ENCODE assay signal across 12 cellular contexts in genomic region chr7:131521651-131522163, GRCh38. TPM values are rescaled to one million over a fixed set of nuclear protein-coding genes. Genes with fewer than 3 reads are reported as not detected.
A peak's percentile ranks its signal among the peaks of the same experiment; 100 is the strongest.
DNase-seq lines count a peak whose midpoint lies in the region; ATAC-seq, FAIRE-seq and TF ChIP-seq lines count a peak whose summit lies in the region.
"Had no signal": no experiment of that assay in that cellular context is flagged by ENCODE, and none has a peak within 500 bp of the region (broad histone marks: within the 10 kb centered on the region; RNA-seq: fewer than 3 reads in every experiment).

No MANE protein-coding gene starts in this region.

- H3K4me3 ChIP-seq in kidney (ENCODE audit: low read length in 2 of 2) (no peak overlapping the region), spleen (peak overlapping the region in 1 of 8 donors; percentile 52)

- H3K27me3 Mint-ChIP-seq in T-cell = peaks cover 0 to 3% of the 10 kb centered on the region in 2 donors

- 72 to 82% (median 75%) methylated on average over 7 of the region's 7 CpGs for WGBS in spleen, 5 donors

- H3K4me1 ChIP-seq in kidney (ENCODE audit: control insufficient read depth in 1 of 2, insufficient read depth in 1 of 2, low read depth in 1 of 2, low read length in 2 of 2) = peaks cover 0 to 6% of the 10 kb centered on the region in 2 donors
- H3K4me1 ChIP-seq in spleen = peaks cover 0 to 16% (median 4%) of the 10 kb centered on the region in 6 donors

- no peak for TF ChIP-seq POLR2A in spleen (IDR thresholded peaks at IDR 0.05)

- no peak overlapping the region for H3K27ac Mint-ChIP-seq in T-cell

- POLR2A ChIA-PET in T-cell (lab: Charles Lee) = interaction anchor here in 1 of 2 donors (0.6 kb wide), 1 partner anchor 196 kb away, joined by 7 read pairs; no protein-coding TSS in a partner anchor

- no peak overlapping the region for H3K9ac ChIP-seq in kidney (ENCODE audit: low read length in 2 of 2)

- DNase-seq in NCI-H1417 (lab: John Stamatoyannopoulos, UW) = peak in 2 of 3 experiments; percentile 13 to 26
- DNase-seq in NCI-H1417 treated with DMSO at 0.1 percent for 48 hours (lab: John Stamatoyannopoulos, UW) = no peak
- no peak for DNase-seq in T-cell
- peak; percentile 78 for DNase-seq in kidney
- DNase-seq in spleen = peak; percentile 69
- DNase-seq in cerebellum (ENCODE audit: low spot score) = no peak
- no peak for DNase-seq in stimulated activated naive CD8-positive, alpha-beta T cell treated with anti-CD3 and anti-CD28 coated beads, Interleukin-15, Interleukin-2, amounts not matched to agents 100 U/mL and 50 U/mL, for 24 hours
- DNase-seq: ACHN; activated naive CD4-positive, alpha-beta T cell treated with Interleukin-2 at 50 U/mL for 16 hours; head of caudate nucleus; stimulated activated CD4-positive, alpha-beta T cell treated with anti-CD3 and anti-CD28 coated beads, Interleukin-4, amount 100 ng/mL, for 24 hours had no signal

- no peak for TF ChIP-seq CTCF in kidney (IDR thresholded peaks at IDR 0.05; ENCODE audit: borderline replicate concordance, extremely low read depth, insufficient read depth)
- no peak for TF ChIP-seq CTCF in spleen (IDR thresholded peaks at IDR 0.05 in 8 of 11, conservative IDR thresholded peaks at IDR 0.05 in 3 of 11)

- no peak for ATAC-seq in T-cell (replicated peaks in 1 of 4)
- no peak for ATAC-seq in stimulated activated naive CD8-positive, alpha-beta T cell treated with anti-CD3 and anti-CD28 coated beads, Interleukin-15, Interleukin-2, amounts not matched to agents 100 U/mL and 50 U/mL, for 24 hours
- ATAC-seq in HG03025 (IDR thresholded peaks at IDR 0.05; ENCODE audit: low FRiP score, unreplicated experiment) = no peak

- CTCF ChIA-PET in T-cell (lab: Charles Lee) = interaction anchor here (0.5 to 2.2 kb wide), 5 partner anchors 9 to 1773 kb away, joined by 3 to 10 read pairs (median 3); no protein-coding TSS in a partner anchor

- intact Hi-C loops in kidney (cut with DNase I) = no loop called here
- intact Hi-C loops in spleen (cut with DNase I; ENCODE audit: low total_unique reads) = no loop called here

- H3K4me3 Mint-ChIP-seq in T-cell = peak overlapping the region in 2 of 3 donors; percentile 21 to 53

- peaks cover 10 to 16% (median 15%) of the 10 kb centered on the region in 3 donors for H3K4me1 Mint-ChIP-seq in T-cell

- H3K27me3 ChIP-seq in spleen (replicated peaks in 1 of 7) = no peaks in the 10 kb centered on the region

- H3K36me3 Mint-ChIP-seq in T-cell = no peaks in the 10 kb centered on the region

- FAIRE-seq in kidney (lab: Jason Lieb, UNC) = no peak

- H3K27ac ChIP-seq in kidney (ENCODE audit: low read depth in 2 of 2, low read length in 2 of 2) (peak overlapping the region; percentile 53 to 76), spleen (peak overlapping the region in 7 of 8 donors; percentile 28 to 80 (median 63))

- H3K9me3 ChIP-seq in kidney (ENCODE audit: control insufficient read depth in 1 of 2, low read length in 2 of 2) (no peaks in the 10 kb centered on the region), spleen (no peaks in the 10 kb centered on the region)

- H3K9me3 Mint-ChIP-seq in T-cell = no peaks in the 10 kb centered on the region

- H3K36me3 ChIP-seq in kidney (ENCODE audit: control insufficient read depth in 1 of 2, insufficient read depth in 2 of 2, low read length in 2 of 2) (no peaks in the 10 kb centered on the region), spleen (no peaks in the 10 kb centered on the region)

RNA-seq across cellular contexts. Expression of gene PODXL, which starts 34.7 kb away (rescaled TPM):
- 1 to 10 TPM in 3 of 5 donors, under 1 TPM in 2; 0.63 to 2.6 (median 1.5) TPM for total RNA-seq in T-cell
- total RNA-seq in kidney = 114 TPM
- 150 TPM for polyA plus RNA-seq in kidney (ENCODE audit: insufficient read depth, low read depth, low replicate concordance)
- total RNA-seq in spleen = 10 to 100 TPM; 12.8 to 27.5 (median 18.7) TPM
- 1 to 10 TPM; 1.9 to 5.0 (median 2.9) TPM for polyA plus RNA-seq in spleen
- total RNA-seq in cerebellum = 17.1 TPM

Comparison
In these comparisons a context has a peak if more than half of its experiments do, and no peak if none do; other contexts are left out.
1. DNase-seq: peak in NCI-H1417 (2 of 3), kidney (single experiment) and spleen (single experiment); none in NCI-H1417 treated with DMSO at 0.1 percent for 48 hours (single experiment), T-cell (0 of 34), cerebellum (single experiment) and stimulated activated naive CD8-positive, alpha-beta T cell treated with anti-CD3 and anti-CD28 coated beads, Interleukin-15, Interleukin-2, amounts not matched to agents 100 U/mL and 50 U/mL, for 24 hours (single experiment).